Comparison of ENCODE assay signal across 1 cellular context in the genomic region with DNA sequence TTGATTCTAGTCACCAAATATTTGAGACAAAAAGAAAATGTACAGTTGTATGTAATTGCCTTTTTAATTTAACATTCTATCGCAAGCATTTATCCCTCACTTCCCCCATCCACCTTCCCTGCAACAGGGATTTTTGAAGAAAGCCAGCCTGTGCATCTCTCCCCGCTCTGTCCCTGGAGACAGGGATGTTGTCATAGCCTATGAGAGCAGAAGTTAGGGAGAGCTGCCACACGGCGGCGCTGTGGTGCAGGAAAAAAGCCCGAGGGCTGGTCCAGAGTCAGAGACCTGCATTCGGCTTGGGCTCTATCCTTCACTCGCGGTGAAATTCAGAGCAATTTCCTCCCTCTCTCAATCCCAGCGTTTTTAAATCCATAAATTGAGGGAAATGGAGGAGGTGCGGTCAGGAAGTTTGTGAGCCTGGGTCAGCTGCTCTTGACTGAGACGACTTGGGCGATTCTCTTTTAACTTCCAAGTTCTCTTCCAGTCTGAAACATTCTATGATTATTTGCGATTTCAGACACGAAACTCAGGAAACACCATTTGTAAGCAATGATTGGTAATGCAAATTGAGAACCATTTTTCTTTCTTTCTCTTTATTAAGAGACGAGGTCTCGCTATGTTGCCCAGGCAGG.
TF ChIP-seq lines count a peak whose summit lies in the region.

No MANE protein-coding gene starts in this region.

TF ChIP-seq in K562, 482 proteins besides CTCF, POLR2A, EP300 and RAD21 (continued from another document and continues in another):
- TF ChIP-seq, protein P1, sequence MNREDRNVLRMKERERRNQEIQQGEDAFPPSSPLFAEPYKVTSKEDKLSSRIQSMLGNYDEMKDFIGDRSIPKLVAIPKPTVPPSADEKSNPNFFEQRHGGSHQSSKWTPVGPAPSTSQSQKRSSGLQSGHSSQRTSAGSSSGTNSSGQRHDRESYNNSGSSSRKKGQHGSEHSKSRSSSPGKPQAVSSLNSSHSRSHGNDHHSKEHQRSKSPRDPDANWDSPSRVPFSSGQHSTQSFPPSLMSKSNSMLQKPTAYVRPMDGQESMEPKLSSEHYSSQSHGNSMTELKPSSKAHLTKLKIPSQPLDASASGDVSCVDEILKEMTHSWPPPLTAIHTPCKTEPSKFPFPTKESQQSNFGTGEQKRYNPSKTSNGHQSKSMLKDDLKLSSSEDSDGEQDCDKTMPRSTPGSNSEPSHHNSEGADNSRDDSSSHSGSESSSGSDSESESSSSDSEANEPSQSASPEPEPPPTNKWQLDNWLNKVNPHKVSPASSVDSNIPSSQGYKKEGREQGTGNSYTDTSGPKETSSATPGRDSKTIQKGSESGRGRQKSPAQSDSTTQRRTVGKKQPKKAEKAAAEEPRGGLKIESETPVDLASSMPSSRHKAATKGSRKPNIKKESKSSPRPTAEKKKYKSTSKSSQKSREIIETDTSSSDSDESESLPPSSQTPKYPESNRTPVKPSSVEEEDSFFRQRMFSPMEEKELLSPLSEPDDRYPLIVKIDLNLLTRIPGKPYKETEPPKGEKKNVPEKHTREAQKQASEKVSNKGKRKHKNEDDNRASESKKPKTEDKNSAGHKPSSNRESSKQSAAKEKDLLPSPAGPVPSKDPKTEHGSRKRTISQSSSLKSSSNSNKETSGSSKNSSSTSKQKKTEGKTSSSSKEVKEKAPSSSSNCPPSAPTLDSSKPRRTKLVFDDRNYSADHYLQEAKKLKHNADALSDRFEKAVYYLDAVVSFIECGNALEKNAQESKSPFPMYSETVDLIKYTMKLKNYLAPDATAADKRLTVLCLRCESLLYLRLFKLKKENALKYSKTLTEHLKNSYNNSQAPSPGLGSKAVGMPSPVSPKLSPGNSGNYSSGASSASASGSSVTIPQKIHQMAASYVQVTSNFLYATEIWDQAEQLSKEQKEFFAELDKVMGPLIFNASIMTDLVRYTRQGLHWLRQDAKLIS (CRISPR knock-in tag; IDR thresholded peaks at IDR 0.05) = no peak
- TF ChIP-seq, protein P2, sequence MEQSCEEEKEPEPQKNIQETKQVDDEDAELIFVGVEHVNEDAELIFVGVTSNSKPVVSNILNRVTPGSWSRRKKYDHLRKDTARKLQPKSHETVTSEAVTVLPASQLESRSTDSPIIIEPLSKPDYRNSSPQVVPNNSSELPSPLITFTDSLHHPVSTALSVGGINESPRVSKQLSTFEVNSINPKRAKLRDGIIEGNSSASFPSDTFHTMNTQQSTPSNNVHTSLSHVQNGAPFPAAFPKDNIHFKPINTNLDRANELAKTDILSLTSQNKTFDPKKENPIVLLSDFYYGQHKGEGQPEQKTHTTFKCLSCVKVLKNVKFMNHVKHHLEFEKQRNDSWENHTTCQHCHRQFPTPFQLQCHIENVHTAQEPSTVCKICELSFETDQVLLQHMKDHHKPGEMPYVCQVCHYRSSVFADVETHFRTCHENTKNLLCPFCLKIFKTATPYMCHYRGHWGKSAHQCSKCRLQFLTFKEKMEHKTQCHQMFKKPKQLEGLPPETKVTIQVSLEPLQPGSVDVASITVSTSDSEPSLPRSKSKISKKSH (CRISPR knock-in tag; IDR thresholded peaks at IDR 0.05) = no peak
- TF ChIP-seq ESRRA (IDR thresholded peaks at IDR 0.05; ENCODE audit: borderline replicate concordance, low read depth) (0 out of 2 replicates have a peak, but pooled peaks have one; percentile 18), E2F3 (CRISPR knock-in tag; IDR thresholded peaks at IDR 0.05) (no peak), YBX1 (IDR thresholded peaks at IDR 0.05) (no peak), CC2D1A (IDR thresholded peaks at IDR 0.05) (peak; percentile 90), OTX1 (CRISPR knock-in tag; IDR thresholded peaks at IDR 0.05) (0 out of 2 replicates have a peak, but pooled peaks have one; percentile 2), NR2F6 (CRISPR knock-in tag; IDR thresholded peaks at IDR 0.05) (no peak), PRPF4 (IDR thresholded peaks at IDR 0.05; ENCODE audit: insufficient read depth, low read depth, low read length, poor library complexity, severe bottlenecking) (no peak), HMGN3 (IDR thresholded peaks at IDR 0.05; ENCODE audit: borderline replicate concordance, extremely low read depth, insufficient read length, low read depth, low read length) (no peak), CEBPG (CRISPR knock-in tag; IDR thresholded peaks at IDR 0.05) (no peak), CEBPG (tag; conservative IDR thresholded peaks at IDR 0.05 in 1 of 2, IDR thresholded peaks at IDR 0.05 in 1 of 2) (no peak), BMI1 (IDR thresholded peaks at IDR 0.05; ENCODE audit: low read length) (no peak), ZEB2 (IDR thresholded peaks at IDR 0.05) (0 out of 2 replicates have a peak, but pooled peaks have one; percentile 30), MAZ (CRISPR knock-in tag; conservative IDR thresholded peaks at IDR 0.05 in 1 of 2, IDR thresholded peaks at IDR 0.05 in 1 of 2) (peak; percentile 34 to 85; a peak in 2 of 4 replicates), TBP (optimal IDR thresholded peaks at IDR 0.05; ENCODE audit: low read depth, low read length) (peak; percentile 10), STAG1 (CRISPR knock-in tag; IDR thresholded peaks at IDR 0.05; ENCODE audit: borderline replicate concordance) (peak; percentile 93), RCOR1 (IDR thresholded peaks at IDR 0.05; ENCODE audit: borderline replicate concordance in 1 of 2, low read depth in 2 of 2, low read length in 2 of 2) (peak in 1 of 2 experiments; percentile 80; a peak in 2 of 4 replicates), MCM5 (IDR thresholded peaks at IDR 0.05; ENCODE audit: low read depth) (no peak), SREBF1 (IDR thresholded peaks at IDR 0.05; ENCODE audit: borderline replicate concordance, low read depth, low read length) (0 out of 2 replicates have a peak, but pooled peaks have one; percentile 40), POLR2B (IDR thresholded peaks at IDR 0.05; ENCODE audit: low read depth, partially characterized antibody) (no peak), CAMTA2 (CRISPR knock-in tag; conservative IDR thresholded peaks at IDR 0.05) (no peak), ZNF79 (CRISPR knock-in tag; IDR thresholded peaks at IDR 0.05; ENCODE audit: low read depth) (no peak), ZNF57 (CRISPR knock-in tag; IDR thresholded peaks at IDR 0.05) (no peak), CREM (IDR thresholded peaks at IDR 0.05; ENCODE audit: low read depth) (peak; percentile 43; the same call in 1 of the 2 replicates), ZNF586 (CRISPR knock-in tag; conservative IDR thresholded peaks at IDR 0.05) (no peak; the same call in 1 of the 2 replicates)
- TF ChIP-seq, protein P3, sequence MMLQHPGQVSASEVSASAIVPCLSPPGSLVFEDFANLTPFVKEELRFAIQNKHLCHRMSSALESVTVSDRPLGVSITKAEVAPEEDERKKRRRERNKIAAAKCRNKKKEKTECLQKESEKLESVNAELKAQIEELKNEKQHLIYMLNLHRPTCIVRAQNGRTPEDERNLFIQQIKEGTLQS (IDR thresholded peaks at IDR 0.05) = no peak
- TF ChIP-seq, protein P3 (CRISPR knock-in tag; conservative IDR thresholded peaks at IDR 0.05) = no peak
- TF ChIP-seq, protein P4, sequence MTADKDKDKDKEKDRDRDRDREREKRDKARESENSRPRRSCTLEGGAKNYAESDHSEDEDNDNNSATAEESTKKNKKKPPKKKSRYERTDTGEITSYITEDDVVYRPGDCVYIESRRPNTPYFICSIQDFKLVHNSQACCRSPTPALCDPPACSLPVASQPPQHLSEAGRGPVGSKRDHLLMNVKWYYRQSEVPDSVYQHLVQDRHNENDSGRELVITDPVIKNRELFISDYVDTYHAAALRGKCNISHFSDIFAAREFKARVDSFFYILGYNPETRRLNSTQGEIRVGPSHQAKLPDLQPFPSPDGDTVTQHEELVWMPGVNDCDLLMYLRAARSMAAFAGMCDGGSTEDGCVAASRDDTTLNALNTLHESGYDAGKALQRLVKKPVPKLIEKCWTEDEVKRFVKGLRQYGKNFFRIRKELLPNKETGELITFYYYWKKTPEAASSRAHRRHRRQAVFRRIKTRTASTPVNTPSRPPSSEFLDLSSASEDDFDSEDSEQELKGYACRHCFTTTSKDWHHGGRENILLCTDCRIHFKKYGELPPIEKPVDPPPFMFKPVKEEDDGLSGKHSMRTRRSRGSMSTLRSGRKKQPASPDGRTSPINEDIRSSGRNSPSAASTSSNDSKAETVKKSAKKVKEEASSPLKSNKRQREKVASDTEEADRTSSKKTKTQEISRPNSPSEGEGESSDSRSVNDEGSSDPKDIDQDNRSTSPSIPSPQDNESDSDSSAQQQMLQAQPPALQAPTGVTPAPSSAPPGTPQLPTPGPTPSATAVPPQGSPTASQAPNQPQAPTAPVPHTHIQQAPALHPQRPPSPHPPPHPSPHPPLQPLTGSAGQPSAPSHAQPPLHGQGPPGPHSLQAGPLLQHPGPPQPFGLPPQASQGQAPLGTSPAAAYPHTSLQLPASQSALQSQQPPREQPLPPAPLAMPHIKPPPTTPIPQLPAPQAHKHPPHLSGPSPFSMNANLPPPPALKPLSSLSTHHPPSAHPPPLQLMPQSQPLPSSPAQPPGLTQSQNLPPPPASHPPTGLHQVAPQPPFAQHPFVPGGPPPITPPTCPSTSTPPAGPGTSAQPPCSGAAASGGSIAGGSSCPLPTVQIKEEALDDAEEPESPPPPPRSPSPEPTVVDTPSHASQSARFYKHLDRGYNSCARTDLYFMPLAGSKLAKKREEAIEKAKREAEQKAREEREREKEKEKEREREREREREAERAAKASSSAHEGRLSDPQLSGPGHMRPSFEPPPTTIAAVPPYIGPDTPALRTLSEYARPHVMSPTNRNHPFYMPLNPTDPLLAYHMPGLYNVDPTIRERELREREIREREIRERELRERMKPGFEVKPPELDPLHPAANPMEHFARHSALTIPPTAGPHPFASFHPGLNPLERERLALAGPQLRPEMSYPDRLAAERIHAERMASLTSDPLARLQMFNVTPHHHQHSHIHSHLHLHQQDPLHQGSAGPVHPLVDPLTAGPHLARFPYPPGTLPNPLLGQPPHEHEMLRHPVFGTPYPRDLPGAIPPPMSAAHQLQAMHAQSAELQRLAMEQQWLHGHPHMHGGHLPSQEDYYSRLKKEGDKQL (CRISPR knock-in tag; IDR thresholded peaks at IDR 0.05; ENCODE audit: borderline replicate concordance) = no peak
- TF ChIP-seq, protein P5, sequence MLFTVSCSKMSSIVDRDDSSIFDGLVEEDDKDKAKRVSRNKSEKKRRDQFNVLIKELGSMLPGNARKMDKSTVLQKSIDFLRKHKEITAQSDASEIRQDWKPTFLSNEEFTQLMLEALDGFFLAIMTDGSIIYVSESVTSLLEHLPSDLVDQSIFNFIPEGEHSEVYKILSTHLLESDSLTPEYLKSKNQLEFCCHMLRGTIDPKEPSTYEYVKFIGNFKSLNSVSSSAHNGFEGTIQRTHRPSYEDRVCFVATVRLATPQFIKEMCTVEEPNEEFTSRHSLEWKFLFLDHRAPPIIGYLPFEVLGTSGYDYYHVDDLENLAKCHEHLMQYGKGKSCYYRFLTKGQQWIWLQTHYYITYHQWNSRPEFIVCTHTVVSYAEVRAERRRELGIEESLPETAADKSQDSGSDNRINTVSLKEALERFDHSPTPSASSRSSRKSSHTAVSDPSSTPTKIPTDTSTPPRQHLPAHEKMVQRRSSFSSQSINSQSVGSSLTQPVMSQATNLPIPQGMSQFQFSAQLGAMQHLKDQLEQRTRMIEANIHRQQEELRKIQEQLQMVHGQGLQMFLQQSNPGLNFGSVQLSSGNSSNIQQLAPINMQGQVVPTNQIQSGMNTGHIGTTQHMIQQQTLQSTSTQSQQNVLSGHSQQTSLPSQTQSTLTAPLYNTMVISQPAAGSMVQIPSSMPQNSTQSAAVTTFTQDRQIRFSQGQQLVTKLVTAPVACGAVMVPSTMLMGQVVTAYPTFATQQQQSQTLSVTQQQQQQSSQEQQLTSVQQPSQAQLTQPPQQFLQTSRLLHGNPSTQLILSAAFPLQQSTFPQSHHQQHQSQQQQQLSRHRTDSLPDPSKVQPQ (CRISPR knock-in tag; IDR thresholded peaks at IDR 0.05; ENCODE audit: borderline replicate concordance) = no peak
- TF ChIP-seq, protein P6, sequence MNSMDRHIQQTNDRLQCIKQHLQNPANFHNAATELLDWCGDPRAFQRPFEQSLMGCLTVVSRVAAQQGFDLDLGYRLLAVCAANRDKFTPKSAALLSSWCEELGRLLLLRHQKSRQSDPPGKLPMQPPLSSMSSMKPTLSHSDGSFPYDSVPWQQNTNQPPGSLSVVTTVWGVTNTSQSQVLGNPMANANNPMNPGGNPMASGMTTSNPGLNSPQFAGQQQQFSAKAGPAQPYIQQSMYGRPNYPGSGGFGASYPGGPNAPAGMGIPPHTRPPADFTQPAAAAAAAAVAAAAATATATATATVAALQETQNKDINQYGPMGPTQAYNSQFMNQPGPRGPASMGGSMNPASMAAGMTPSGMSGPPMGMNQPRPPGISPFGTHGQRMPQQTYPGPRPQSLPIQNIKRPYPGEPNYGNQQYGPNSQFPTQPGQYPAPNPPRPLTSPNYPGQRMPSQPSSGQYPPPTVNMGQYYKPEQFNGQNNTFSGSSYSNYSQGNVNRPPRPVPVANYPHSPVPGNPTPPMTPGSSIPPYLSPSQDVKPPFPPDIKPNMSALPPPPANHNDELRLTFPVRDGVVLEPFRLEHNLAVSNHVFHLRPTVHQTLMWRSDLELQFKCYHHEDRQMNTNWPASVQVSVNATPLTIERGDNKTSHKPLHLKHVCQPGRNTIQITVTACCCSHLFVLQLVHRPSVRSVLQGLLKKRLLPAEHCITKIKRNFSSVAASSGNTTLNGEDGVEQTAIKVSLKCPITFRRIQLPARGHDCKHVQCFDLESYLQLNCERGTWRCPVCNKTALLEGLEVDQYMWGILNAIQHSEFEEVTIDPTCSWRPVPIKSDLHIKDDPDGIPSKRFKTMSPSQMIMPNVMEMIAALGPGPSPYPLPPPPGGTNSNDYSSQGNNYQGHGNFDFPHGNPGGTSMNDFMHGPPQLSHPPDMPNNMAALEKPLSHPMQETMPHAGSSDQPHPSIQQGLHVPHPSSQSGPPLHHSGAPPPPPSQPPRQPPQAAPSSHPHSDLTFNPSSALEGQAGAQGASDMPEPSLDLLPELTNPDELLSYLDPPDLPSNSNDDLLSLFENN (IDR thresholded peaks at IDR 0.05; ENCODE audit: low read depth in 2 of 2, low read length in 2 of 2) = peak in 1 of 2 experiments; percentile 8; a peak in 1 of 4 replicates
- TF ChIP-seq, protein P7, sequence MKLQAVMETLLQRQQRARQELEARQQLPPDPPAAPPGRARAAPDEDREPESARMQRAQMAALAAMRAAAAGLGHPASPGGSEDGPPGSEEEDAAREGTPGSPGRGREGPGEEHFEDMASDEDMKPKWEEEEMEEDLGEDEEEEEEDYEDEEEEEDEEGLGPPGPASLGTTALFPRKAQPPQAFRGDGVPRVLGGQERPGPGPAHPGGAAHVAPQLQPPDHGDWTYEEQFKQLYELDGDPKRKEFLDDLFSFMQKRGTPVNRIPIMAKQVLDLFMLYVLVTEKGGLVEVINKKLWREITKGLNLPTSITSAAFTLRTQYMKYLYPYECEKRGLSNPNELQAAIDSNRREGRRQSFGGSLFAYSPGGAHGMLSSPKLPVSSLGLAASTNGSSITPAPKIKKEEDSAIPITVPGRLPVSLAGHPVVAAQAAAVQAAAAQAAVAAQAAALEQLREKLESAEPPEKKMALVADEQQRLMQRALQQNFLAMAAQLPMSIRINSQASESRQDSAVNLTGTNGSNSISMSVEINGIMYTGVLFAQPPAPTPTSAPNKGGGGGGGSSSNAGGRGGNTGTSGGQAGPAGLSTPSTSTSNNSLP (IDR thresholded peaks at IDR 0.05; ENCODE audit: borderline replicate concordance, low read depth, low read length) = no peak
